ENCODE assay signal across 16 cellular contexts in genomic region chrY:8536277-8536676, GRCh38.
"Had no signal": no experiment of that assay in that cellular context is flagged by ENCODE, and none has a peak within 500 bp of the region (broad histone marks: within the 10 kb centered on the region; RNA-seq: fewer than 3 reads in every experiment).

No MANE protein-coding gene starts in this region.

- H3K9me3 Mint-ChIP-seq: activated CD4-positive, alpha-beta T cell treated with anti-CD3 and anti-CD28 coated beads, Interleukin-2, amount 10 ng/mL, durations not matched to agents 7 days and 5 days; activated naive CD4-positive, alpha-beta T cell treated with anti-CD3 and anti-CD28 coated beads for 36 hours; activated T-helper 17 cell treated with anti-CD3 and anti-CD28 coated beads, Interleukin-2, amount 50 U/mL, for 72 hours; naive thymus-derived CD8-positive, alpha-beta T cell; stimulated activated naive B cell treated with anti-CD40 and anti-IgM and Interleukin-4, amounts not matched to agents 10 μg/mL and 1 μg/mL and 100 μg/mL, for 72 hours had no signal

- H3K9me3 ChIP-seq: ascending aorta, breast epithelium, gastrocnemius medialis, left lung, neutrophil, tibial artery had no signal

- H3K27me3 ChIP-seq: ascending aorta, breast epithelium, gastrocnemius medialis, left lung, neutrophil, tibial artery had no signal

- H3K36me3 ChIP-seq: ascending aorta, breast epithelium, gastrocnemius medialis, left lung, neutrophil, tibial artery had no signal

- H3K4me3 ChIP-seq: ascending aorta, breast epithelium, gastrocnemius medialis, left lung, tibial artery had no signal

- H3K27ac ChIP-seq: ascending aorta, breast epithelium, gastrocnemius medialis, left lung, neutrophil, tibial artery had no signal

- H3K4me3 Mint-ChIP-seq: activated CD4-positive, alpha-beta T cell treated with anti-CD3 and anti-CD28 coated beads, Interleukin-2, amount 10 ng/mL, durations not matched to agents 7 days and 5 days; activated naive CD4-positive, alpha-beta T cell treated with anti-CD3 and anti-CD28 coated beads for 36 hours; activated T-helper 17 cell treated with anti-CD3 and anti-CD28 coated beads, Interleukin-2, amount 50 U/mL, for 72 hours; naive thymus-derived CD8-positive, alpha-beta T cell had no signal

- H3K36me3 Mint-ChIP-seq: naive thymus-derived CD8-positive, alpha-beta T cell; stimulated activated naive B cell treated with anti-CD40 and anti-IgM and Interleukin-4, amounts not matched to agents 10 μg/mL and 1 μg/mL and 100 μg/mL, for 72 hours had no signal

- H3K4me1 Mint-ChIP-seq: activated CD4-positive, alpha-beta T cell treated with anti-CD3 and anti-CD28 coated beads, Interleukin-2, amount 10 ng/mL, durations not matched to agents 7 days and 5 days; activated T-helper 17 cell treated with anti-CD3 and anti-CD28 coated beads, Interleukin-2, amount 50 U/mL, for 72 hours had no signal

- ATAC-seq: activated T-helper 17 cell treated with anti-CD3 and anti-CD28 coated beads, Interleukin-2, amount 50 U/mL, for 72 hours; gastrocnemius medialis; left lung had no signal

- H3K27me3 Mint-ChIP-seq: activated CD4-positive, alpha-beta T cell treated with anti-CD3 and anti-CD28 coated beads, Interleukin-2, amount 10 ng/mL, durations not matched to agents 7 days and 5 days; activated T-helper 17 cell treated with anti-CD3 and anti-CD28 coated beads, Interleukin-2, amount 50 U/mL, for 72 hours; stimulated activated naive B cell treated with anti-CD40 and anti-IgM and Interleukin-4, amounts not matched to agents 10 μg/mL and 1 μg/mL and 100 μg/mL, for 72 hours had no signal

- H3K27ac Mint-ChIP-seq: activated CD4-positive, alpha-beta T cell treated with anti-CD3 and anti-CD28 coated beads, Interleukin-2, amount 10 ng/mL, durations not matched to agents 7 days and 5 days; activated naive CD4-positive, alpha-beta T cell treated with anti-CD3 and anti-CD28 coated beads for 36 hours; activated T-helper 17 cell treated with anti-CD3 and anti-CD28 coated beads, Interleukin-2, amount 50 U/mL, for 72 hours; naive thymus-derived CD8-positive, alpha-beta T cell; stimulated activated naive B cell treated with anti-CD40 and anti-IgM and Interleukin-4, amounts not matched to agents 10 μg/mL and 1 μg/mL and 100 μg/mL, for 72 hours had no signal

- H3K4me1 ChIP-seq: ascending aorta, breast epithelium, gastrocnemius medialis, left lung, tibial artery had no signal

- DNase-seq: activated CD4-positive, alpha-beta T cell treated with anti-CD3 and anti-CD28 coated beads, Interleukin-2, amount 10 ng/mL, durations not matched to agents 7 days and 5 days; activated CD8-positive, alpha-beta memory T cell treated with anti-CD3 and anti-CD28 coated beads for 24 hours; activated naive CD4-positive, alpha-beta T cell treated with anti-CD3 and anti-CD28 coated beads for 36 hours; dermis blood vessel endothelial cell; gastrocnemius medialis; left lung; mesenchymal stem cell; naive thymus-derived CD8-positive, alpha-beta T cell; posterior cingulate gyrus; stimulated activated CD4-positive, alpha-beta T cell treated with anti-CD3 and anti-CD28 coated beads, Interleukin-2, amount 100 ng/mL, for 48 hours; stimulated activated naive B cell treated with anti-CD40 and anti-IgM and Interleukin-4, amounts not matched to agents 10 μg/mL and 1 μg/mL and 100 μg/mL, for 72 hours; tibial artery had no signal
